ENCODE assay signal across 8 cellular contexts in the genomic region with DNA sequence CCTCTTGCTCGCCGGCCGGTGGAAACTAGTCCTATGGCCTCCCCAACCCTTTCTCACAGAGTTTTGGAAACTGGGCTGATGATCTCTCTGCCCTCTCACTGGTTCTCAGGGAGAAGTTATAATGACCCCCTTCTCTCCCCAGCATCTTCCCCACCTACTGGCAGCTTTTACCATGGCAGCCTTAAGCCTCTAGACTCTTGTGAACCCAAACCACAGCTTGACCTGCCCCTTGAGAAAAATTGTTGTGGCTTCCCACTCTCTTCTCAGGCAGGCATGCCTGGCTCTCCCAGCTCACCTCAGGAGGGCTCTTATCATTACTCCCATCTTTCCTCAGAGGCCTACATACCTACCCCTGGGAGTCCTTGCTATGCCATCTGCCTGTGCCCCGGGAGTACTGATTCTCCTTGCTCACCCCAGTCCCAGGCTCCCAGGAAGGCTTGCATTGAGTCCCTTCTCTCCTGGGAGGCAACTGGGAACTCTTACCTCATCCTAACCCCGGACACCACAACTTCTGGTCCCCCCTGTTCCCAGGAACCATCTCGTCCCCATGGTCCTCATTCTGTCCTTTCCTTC. TPM values are rescaled to one million over a fixed set of nuclear protein-coding genes. Genes with fewer than 3 reads are reported as not detected.
DNase-seq lines count a peak whose midpoint lies in the region; ATAC-seq, FAIRE-seq and TF ChIP-seq lines count a peak whose summit lies in the region.

No MANE protein-coding gene starts in this region.

- WGBS in aorta, 2 donors, result 90 to 94% methylated on average over 6 of the region's 6 CpGs

- peak overlapping the region; percentile 97 for H3K27ac ChIP-seq in osteoblast (ENCODE audit: low read depth, low read length)
- H3K27ac ChIP-seq in aorta (ENCODE audit: low read depth in 1 of 2, low read length in 2 of 2), result no peak overlapping the region

- no peak overlapping the region for H2AFZ ChIP-seq in osteoblast (ENCODE audit: low read length)

- H4K20me1 ChIP-seq in osteoblast (ENCODE audit: insufficient read depth, low read length), result no peaks in the 10 kb centered on the region

- peaks cover 39% of the 10 kb centered on the region for H3K79me2 ChIP-seq in osteoblast (ENCODE audit: insufficient read depth, low read length)

- H3K4me3 ChIP-seq in bronchial epithelial cell (ENCODE audit: low read depth, low read length) (no peak overlapping the region), osteoblast (ENCODE audit: insufficient read depth, low read length) (peak overlapping the region; percentile 81), aorta (ENCODE audit: low read length in 2 of 2) (no peak overlapping the region)

- H3K4me2 ChIP-seq in osteoblast (ENCODE audit: insufficient read depth, low read length), result peak overlapping the region; percentile 95

- intact Hi-C loops in aorta (cut with DNase I), result loop anchor here (5.0 kb wide), 1 partner anchor 95 kb away; a partner anchor contains a TSS

- FAIRE-seq in bronchial epithelial cell (lab: Jason Lieb, UNC), result no peak

- TF ChIP-seq CTCF in bronchial epithelial cell (IDR thresholded peaks at IDR 0.05; ENCODE audit: insufficient read depth, low read length, severe bottlenecking), result peak; percentile 21
- peak; percentile 51 for TF ChIP-seq CTCF in osteoblast (IDR thresholded peaks at IDR 0.05; ENCODE audit: extremely low read depth, low read depth, low read length)

- H3K36me3 ChIP-seq in bronchial epithelial cell (ENCODE audit: control insufficient read depth, insufficient read depth, low read length) (peaks cover 17% of the 10 kb centered on the region), osteoblast (ENCODE audit: insufficient read depth, low read length) (peaks cover 20% of the 10 kb centered on the region), aorta (ENCODE audit: control insufficient read depth in 1 of 2, insufficient read depth in 2 of 2, low read length in 1 of 2) (peaks cover 0 to 5% of the 10 kb centered on the region in 2 donors)

- H3K27me3 ChIP-seq in bronchial epithelial cell (ENCODE audit: control insufficient read depth, insufficient read depth, low read length), result no peaks in the 10 kb centered on the region
- H3K27me3 ChIP-seq in osteoblast (ENCODE audit: insufficient read depth, low read length), result no peaks in the 10 kb centered on the region
- no peaks in the 10 kb centered on the region for H3K27me3 ChIP-seq in aorta (ENCODE audit: control insufficient read depth in 1 of 2, insufficient read depth in 2 of 2, low read length in 1 of 2)

- H3K4me1 ChIP-seq in osteoblast (ENCODE audit: insufficient read depth, low read length) (peaks cover 19% of the 10 kb centered on the region), aorta (ENCODE audit: control insufficient read depth in 1 of 2, insufficient read depth in 2 of 2, low read length in 2 of 2) (no peaks in the 10 kb centered on the region)

- DNase-seq in NCI-H2227 (lab: John Stamatoyannopoulos, UW; ENCODE audit: unreplicated experiment) (peak; percentile 20), NCI-H2227 treated with DMSO at 0.1 percent for 48 hours (lab: John Stamatoyannopoulos, UW) (no peak), M059J (ENCODE audit: low read depth) (peak; percentile 83), bronchial epithelial cell (ENCODE audit: low read depth) (no peak), osteoblast (ENCODE audit: insufficient read length, low spot score, missing footprints) (no peak), NCI-H1048 (lab: John Stamatoyannopoulos, UW) (no peak), aorta (no peak)

- H3K9me3 ChIP-seq in osteoblast (ENCODE audit: low read depth, low read length) (no peaks in the 10 kb centered on the region), aorta (ENCODE audit: control insufficient read depth, low read length) (no peaks in the 10 kb centered on the region)

- ATAC-seq in HG02763 (IDR thresholded peaks at IDR 0.05; ENCODE audit: unreplicated experiment) (no peak), aorta (ENCODE audit: low FRiP score) (no peak)

RNA-seq across cellular contexts. Expression of a gene that starts 1.6 kb away (rescaled TPM):
- total RNA-seq in M059J (2014; rRNA removed; shearing (Covaris generic)), result 12.2 and 15.8 TPM in 2 replicates
- total RNA-seq in bronchial epithelial cell (9.0 and 12.0 TPM in 2 replicates), osteoblast (17.4 and 20.3 TPM in 2 replicates), aorta (10 to 100 TPM; 21.2 to 26.3 TPM)
- polyA plus RNA-seq in aorta, result 1 to 10 TPM; 8.6 to 9.7 TPM

RNA-seq across cellular contexts. Expression of a gene that starts 38.7 kb away (rescaled TPM):
- 459 and 652 TPM in 2 replicates for total RNA-seq in M059J (2014; rRNA removed; shearing (Covaris generic))
- total RNA-seq in bronchial epithelial cell (534 and 762 TPM in 2 replicates), osteoblast (197 and 202 TPM in 2 replicates), aorta (100 to 1,000 TPM; 100 to 134 TPM)
- polyA plus RNA-seq in aorta, result 100 to 1,000 TPM; 262 to 739 TPM

RNA-seq across cellular contexts. Expression of a gene that starts 38.8 kb away (rescaled TPM):
- 61.9 and 74.4 TPM in 2 replicates for total RNA-seq in M059J (2014; rRNA removed; shearing (Covaris generic))
- total RNA-seq in bronchial epithelial cell (53.7 and 71.6 TPM in 2 replicates), osteoblast (103 and 104 TPM in 2 replicates), aorta (10 to 100 TPM; 48.5 to 49.1 TPM)
- polyA plus RNA-seq in aorta, result 10 to 100 TPM; 13.4 to 39.8 TPM

RNA-seq across cellular contexts. Expression of a gene that starts 51.9 kb away (rescaled TPM):
- total RNA-seq in M059J (2014; rRNA removed; shearing (Covaris generic)), result 0.05 and 0.69 TPM in 2 replicates
- 10.2 and 10.5 TPM in 2 replicates for total RNA-seq in bronchial epithelial cell
- 2.4 and 4.0 TPM in 2 replicates for total RNA-seq in osteoblast
- 1 to 10 TPM; 7.3 to 9.6 TPM for total RNA-seq in aorta
- 10 to 100 TPM in 1 of 2 donors, 1 to 10 TPM in 1; 3.3 to 33.2 TPM for polyA plus RNA-seq in aorta

Comparison
In these comparisons a context has a peak if more than half of its experiments do, and no peak if none do; other contexts are left out.
1. DNase-seq: peak in NCI-H2227 (single experiment) and M059J (single experiment); none in NCI-H2227 treated with DMSO at 0.1 percent for 48 hours (single experiment), bronchial epithelial cell (single experiment), osteoblast (single experiment), NCI-H1048 (single experiment) and aorta (0 of 2).